In genomic region chr11:93662177-93662575, GRCh38 we compare ENCODE assay signal across 8 cellular contexts. TPM values are rescaled to one million over a fixed set of nuclear protein-coding genes. Genes with fewer than 3 reads are reported as not detected.
DNase-seq lines count a peak whose midpoint lies in the region; ATAC-seq, FAIRE-seq and TF ChIP-seq lines count a peak whose summit lies in the region.

No MANE protein-coding gene starts in this region.

- H3K4me3 ChIP-seq in OCI-LY1 (ENCODE audit: low read depth, low read length, poor library complexity, severe bottlenecking) (peak overlapping the region; percentile 78), endothelial cell of umbilical vein (replicated peaks in 1 of 3; ENCODE audit: insufficient read depth in 1 of 3, low read depth in 1 of 3, low read length in 3 of 3) (peak overlapping the region; percentile 29 to 100 (median 93))

- no peak for FAIRE-seq in endothelial cell of umbilical vein (lab: Jason Lieb, UNC)

- H3K4me3 Mint-ChIP-seq in progenitor cell of endocrine pancreas (ENCODE audit: low read depth), result peak overlapping the region; percentile 80

- POLR2A ChIA-PET in endothelial cell of umbilical vein (lab: Charles Lee), result interaction anchor here (1.0 kb wide), 1 partner anchor 122 kb away, joined by 3 read pairs; the partner anchor contains the start of gene MED17

- no peaks in the 10 kb centered on the region for H3K9me2 ChIP-seq in OCI-LY1 (ENCODE audit: low read depth, low read length)

- H3F3A ChIP-seq in OCI-LY1 (ENCODE audit: insufficient read depth, low read length), result no peaks in the 10 kb centered on the region

- H3K4me2 ChIP-seq in OCI-LY1 (ENCODE audit: low read length) (peak overlapping the region; percentile 72), endothelial cell of umbilical vein (ENCODE audit: insufficient read depth, low read length) (peak overlapping the region; percentile 95)

- peaks cover 21% of the 10 kb centered on the region for H3K27me3 Mint-ChIP-seq in progenitor cell of endocrine pancreas

- H3K36me3 Mint-ChIP-seq in progenitor cell of endocrine pancreas (ENCODE audit: insufficient read depth), result no peaks in the 10 kb centered on the region

- H3K9me3 ChIP-seq in ES-I3 (ENCODE audit: control insufficient read depth, insufficient read depth, low read length) (no peaks in the 10 kb centered on the region), OCI-LY1 (ENCODE audit: low read length) (no peaks in the 10 kb centered on the region), endothelial cell of umbilical vein (replicated peaks; ENCODE audit: control insufficient read depth, insufficient read depth, low read length) (no peaks in the 10 kb centered on the region)

- H3K9ac ChIP-seq in ES-I3 (ENCODE audit: low read depth, low read length) (peak overlapping the region; percentile 95), OCI-LY1 (ENCODE audit: low read length) (peak overlapping the region; percentile 80), endothelial cell of umbilical vein (replicated peaks; ENCODE audit: extremely low read depth, insufficient read depth, low read length) (peak overlapping the region; percentile 61)

- H4K20me1 ChIP-seq in OCI-LY1 (ENCODE audit: insufficient read depth, low read length), result no peaks in the 10 kb centered on the region
- no peaks in the 10 kb centered on the region for H4K20me1 ChIP-seq in endothelial cell of umbilical vein (replicated peaks; ENCODE audit: control insufficient read depth, extremely low read depth, insufficient read depth, low read length)

- no peaks in the 10 kb centered on the region for H3K36me3 ChIP-seq in ES-I3 (ENCODE audit: insufficient read depth, low read length)
- H3K36me3 ChIP-seq in OCI-LY1 (ENCODE audit: insufficient read depth, low read length), result peaks cover 20% of the 10 kb centered on the region; the same call in 1 of the 2 replicates
- H3K36me3 ChIP-seq in endothelial cell of umbilical vein (ENCODE audit: control insufficient read depth in 2 of 2, extremely low read depth in 1 of 2, insufficient read depth in 2 of 2, low read length in 2 of 2), result no peaks in the 10 kb centered on the region

- no peak for TF ChIP-seq POLR2A in endothelial cell of umbilical vein (IDR thresholded peaks at IDR 0.05; ENCODE audit: low read depth, low read length)

- dilution Hi-C loops in endothelial cell of umbilical vein (cut with MboI; ENCODE audit: extremely low pct_ligation_motif_present, low sequenced_read_pairs), result no loop called here

- H2AFZ ChIP-seq in OCI-LY1 (ENCODE audit: low read length) (no peak overlapping the region), endothelial cell of umbilical vein (ENCODE audit: low read depth, low read length) (peak overlapping the region; percentile 58)

- H3K9me1 ChIP-seq in endothelial cell of umbilical vein (replicated peaks; ENCODE audit: control insufficient read depth, extremely low read depth, insufficient read depth, low read length), result no peaks in the 10 kb centered on the region

- H3K9me3 Mint-ChIP-seq in progenitor cell of endocrine pancreas (ENCODE audit: low read depth), result no peaks in the 10 kb centered on the region

- intact Hi-C loops in endothelial cell of umbilical vein (cut with micrococcal nuclease), result no loop called here

- H3K4me1 Mint-ChIP-seq in progenitor cell of endocrine pancreas (ENCODE audit: low read depth), result peaks cover 6% of the 10 kb centered on the region

- DNase-seq in endothelial cell of umbilical vein (ENCODE audit: low read depth, low spot score) (no peak), progenitor cell of endocrine pancreas (ENCODE audit: low spot score, unreplicated experiment) (no peak), GOT3 (lab: John Stamatoyannopoulos, UW) (no peak), D341Med (ENCODE audit: low spot score) (no peak), amygdala (lab: John Stamatoyannopoulos, UW) (no peak)

- peak overlapping the region; percentile 94 for H3K27ac Mint-ChIP-seq in progenitor cell of endocrine pancreas

- CTCF ChIA-PET in endothelial cell of umbilical vein (lab: Charles Lee), result interaction anchor here (1.0 to 1.4 kb wide), 2 partner anchors 10 to 428 kb away, joined by 3 to 4 read pairs; no protein-coding TSS in a partner anchor

- no TSS peak for BruUV-seq in endothelial cell of umbilical vein (replicated peaks; lab: Mats Ljungman, UMichigan)

- H3K4me1 ChIP-seq in ES-I3 (ENCODE audit: insufficient read depth, low read length), result no peaks in the 10 kb centered on the region
- H3K4me1 ChIP-seq in OCI-LY1 (ENCODE audit: insufficient read depth, low read length, severe bottlenecking), result peaks cover 23% of the 10 kb centered on the region
- peaks cover 9% of the 10 kb centered on the region for H3K4me1 ChIP-seq in endothelial cell of umbilical vein (ENCODE audit: control insufficient read depth, extremely low read depth, insufficient read depth, low read length)

- H3K79me2 ChIP-seq in OCI-LY1 (ENCODE audit: insufficient read depth, low read length), result peaks cover 34% of the 10 kb centered on the region
- peaks cover 45% of the 10 kb centered on the region for H3K79me2 ChIP-seq in endothelial cell of umbilical vein (ENCODE audit: control insufficient read depth, insufficient read depth, low read length)

- ATAC-seq in GM21717 (IDR thresholded peaks at IDR 0.05; ENCODE audit: unreplicated experiment), result peak; percentile 10

- H3K27ac ChIP-seq in OCI-LY1 (ENCODE audit: low read depth, low read length, poor library complexity, severe bottlenecking) (peak overlapping the region; percentile 62), endothelial cell of umbilical vein (ENCODE audit: insufficient read depth, low read depth, low read length) (peak overlapping the region; percentile 37)

- H3K27me3 ChIP-seq in OCI-LY1 (ENCODE audit: insufficient read depth, low read length) (no peaks in the 10 kb centered on the region), endothelial cell of umbilical vein (ENCODE audit: control insufficient read depth in 2 of 2, insufficient read depth in 2 of 2, low read length in 2 of 2) (peaks cover 10 to 12% of the 10 kb centered on the region in 2 experiments)

- TF ChIP-seq CTCF in OCI-LY1 (IDR thresholded peaks at IDR 0.05; ENCODE audit: low read length) (no peak), endothelial cell of umbilical vein (IDR thresholded peaks at IDR 0.05; ENCODE audit: extremely low read depth in 1 of 2, insufficient read depth in 1 of 2, low read depth in 1 of 2, low read length in 2 of 2) (no peak), progenitor cell of endocrine pancreas (IDR thresholded peaks at IDR 0.05; ENCODE audit: unreplicated experiment) (no peak)

TF ChIP-seq in endothelial cell of umbilical vein, 7 proteins besides CTCF, POLR2A, EP300 and RAD21:
- TF ChIP-seq EZH2 (IDR thresholded peaks at IDR 0.05; ENCODE audit: borderline replicate concordance, low read depth, low read length, severe bottlenecking) (no peak), MYC (IDR thresholded peaks at IDR 0.05; ENCODE audit: low read depth, low read length) (no peak), FOS (IDR thresholded peaks at IDR 0.05; ENCODE audit: borderline replicate concordance, insufficient read depth, low read length) (no peak), MAX (IDR thresholded peaks at IDR 0.05; ENCODE audit: insufficient read depth, insufficient read length) (no peak)

RNA-seq across cellular contexts. Expression of gene CEP295, which starts 0.7 kb away (rescaled TPM):
- total RNA-seq in endothelial cell of umbilical vein (16.7 and 21.4 TPM in 2 replicates), progenitor cell of endocrine pancreas (19.9 and 21.7 TPM in 2 replicates)
- polyA plus RNA-seq in endothelial cell of umbilical vein, result 4.3 and 5.3 TPM in 2 replicates
- 6.7 and 7.1 TPM in 2 replicates for polyA plus RNA-seq in endothelial cell of umbilical vein (2011; cell fraction: cytosol; rRNA removed)
- polyA plus RNA-seq in endothelial cell of umbilical vein (2011; cell fraction: nucleus; rRNA removed), result 33.9 and 42.5 TPM in 2 replicates
- 7.2 and 10.5 TPM in 2 replicates for polyA plus RNA-seq in endothelial cell of umbilical vein (2012)
- 21.4 and 24.4 TPM in 2 replicates for polyA minus RNA-seq in endothelial cell of umbilical vein
- 30.4 TPM for polyA minus RNA-seq in endothelial cell of umbilical vein (2011; cell fraction: cytosol; rRNA and poly(A)+ RNA removed)
- polyA minus RNA-seq in endothelial cell of umbilical vein (2011; cell fraction: nucleus; rRNA and poly(A)+ RNA removed), result 54.8 and 83.8 TPM in 2 replicates
